Comparison of ENCODE assay signal across 24 cellular contexts in genomic region chr5:81163641-81164040, GRCh38.
DNase-seq lines count a peak whose midpoint lies in the region; ATAC-seq lines count a peak whose summit lies in the region.
"Had no signal": no experiment of that assay in that cellular context is flagged by ENCODE, and none has a peak within 500 bp of the region (broad histone marks: within the 10 kb centered on the region; RNA-seq: fewer than 3 reads in every experiment).

No MANE protein-coding gene starts in this region.

- H3K27ac Mint-ChIP-seq in activated CD4-positive, alpha-beta T cell treated with anti-CD3 and anti-CD28 coated beads for 36 hours = no peak overlapping the region

- no peaks in the 10 kb centered on the region for H3K27me3 Mint-ChIP-seq in activated CD4-positive, alpha-beta T cell treated with anti-CD3 and anti-CD28 coated beads for 36 hours
- H3K27me3 Mint-ChIP-seq: CD4-positive, alpha-beta memory T cell had no signal

- no peaks in the 10 kb centered on the region for H3K36me3 Mint-ChIP-seq in activated CD4-positive, alpha-beta T cell treated with anti-CD3 and anti-CD28 coated beads for 36 hours (ENCODE audit: low read depth)

- DNase-seq in activated CD4-positive, alpha-beta T cell treated with anti-CD3 and anti-CD28 coated beads for 36 hours = no peak
- DNase-seq in activated CD4-positive, alpha-beta T cell treated with anti-CD3 and anti-CD28 coated beads for 4 hours = no peak
- peak; percentile 18 for DNase-seq in stimulated activated CD4-positive, alpha-beta T cell treated with anti-CD3 and anti-CD28 coated beads, Interleukin-15, amount 100 ng/mL, for 24 hours
- no peak for DNase-seq in stimulated activated CD4-positive, alpha-beta T cell treated with anti-CD3 and anti-CD28 coated beads, Interleukin-4, amount 100 ng/mL, for 4 hours
- DNase-seq in glomerular visceral epithelial cell (ENCODE audit: extremely low spot score) = peak; percentile 14
- DNase-seq in iPS-NIHi7 (ENCODE audit: extremely low spot score) = no peak
- DNase-seq in HUDEP-2 (lab: John Stamatoyannopoulos, UW; ENCODE audit: unreplicated experiment in 76 of 76) = no peak
- DNase-seq: 8988T; Caco-2; CD4-positive, alpha-beta memory T cell; DND-41; GOT3; IMR-90; NCI-H1105 treated with DMSO at 0.1 percent for 48 hours; NCI-H2081; NCI-H2171; NCI-H345; NCI-H524; NCI-H774; NK-92 treated with Interleukin-12 subunit alpha and Interleukin-12 subunit beta, amount 100 ng/mL, for 24 hours; SIG-M5 had no signal

- POLR2A ChIA-PET in activated CD4-positive, alpha-beta T cell treated with anti-CD3 and anti-CD28 coated beads for 36 hours (lab: Charles Lee) = no interaction called here

- no peaks in the 10 kb centered on the region for H3K9me3 Mint-ChIP-seq in activated CD4-positive, alpha-beta T cell treated with anti-CD3 and anti-CD28 coated beads for 36 hours (ENCODE audit: low read depth)
- H3K9me3 Mint-ChIP-seq: CD4-positive, alpha-beta memory T cell had no signal

- peaks cover 16% of the 10 kb centered on the region for H3K4me1 Mint-ChIP-seq in activated CD4-positive, alpha-beta T cell treated with anti-CD3 and anti-CD28 coated beads for 36 hours

- CTCF ChIA-PET in activated CD4-positive, alpha-beta T cell treated with anti-CD3 and anti-CD28 coated beads for 36 hours (lab: Charles Lee) = interaction anchor here (0.6 to 1.1 kb wide), 4 partner anchors 11 to 136 kb away, joined by 3 to 4 read pairs (median 3); no protein-coding TSS in a partner anchor

- intact Hi-C loops in activated CD4-positive, alpha-beta T cell treated with anti-CD3 and anti-CD28 coated beads for 36 hours (cut with DNase I, micrococcal nuclease) = loop anchor here (2.0 to 10.0 kb wide), 2 partner anchors 199 to 229 kb away; partner anchors contain the start of gene RASGRF2 (in 1 of the 2)

- peak; percentile 42 for ATAC-seq in activated CD4-positive, alpha-beta T cell treated with anti-CD3 and anti-CD28 coated beads for 36 hours
- no peak for ATAC-seq in GM21367 (IDR thresholded peaks at IDR 0.05; ENCODE audit: unreplicated experiment)
- ATAC-seq: HCT116, Panc1 had no signal

- H3K4me3 Mint-ChIP-seq in activated CD4-positive, alpha-beta T cell treated with anti-CD3 and anti-CD28 coated beads for 36 hours = no peak overlapping the region
- H3K4me3 Mint-ChIP-seq: CD4-positive, alpha-beta memory T cell had no signal

Comparison
In these comparisons a context has a peak if more than half of its experiments do, and no peak if none do; other contexts are left out.
1. DNase-seq: peak in stimulated activated CD4-positive, alpha-beta T cell treated with anti-CD3 and anti-CD28 coated beads, Interleukin-15, amount 100 ng/mL, for 24 hours (single experiment) and glomerular visceral epithelial cell (single experiment); none in activated CD4-positive, alpha-beta T cell treated with anti-CD3 and anti-CD28 coated beads for 36 hours (single experiment), activated CD4-positive, alpha-beta T cell treated with anti-CD3 and anti-CD28 coated beads for 4 hours (0 of 2), stimulated activated CD4-positive, alpha-beta T cell treated with anti-CD3 and anti-CD28 coated beads, Interleukin-4, amount 100 ng/mL, for 4 hours (0 of 2), iPS-NIHi7 (single experiment) and HUDEP-2 (0 of 76).